ENCODE assay signal across 9 cellular contexts in the genomic region with DNA sequence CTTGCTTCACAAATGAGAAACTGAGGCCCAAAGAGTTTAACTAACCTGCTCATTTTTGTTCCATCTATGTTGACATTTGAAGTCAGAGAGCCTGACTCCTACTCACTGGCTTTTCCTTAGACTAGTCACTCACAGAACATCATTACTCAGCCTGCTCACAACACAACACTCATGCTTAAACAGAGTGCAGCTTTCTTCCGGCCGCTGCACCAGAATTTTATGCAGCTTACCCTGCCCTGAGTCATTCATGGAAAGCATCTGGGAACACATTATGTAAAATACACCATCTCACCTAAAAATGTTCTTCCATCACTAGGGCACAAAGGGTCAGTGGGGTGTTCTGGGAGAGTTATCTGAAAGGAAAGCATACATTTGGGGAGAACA.
DNase-seq lines count a peak whose midpoint lies in the region; TF ChIP-seq lines count a peak whose summit lies in the region.
"Had no signal": no experiment of that assay in that cellular context is flagged by ENCODE, and none has a peak within 500 bp of the region (broad histone marks: within the 10 kb centered on the region; RNA-seq: fewer than 3 reads in every experiment).

No MANE protein-coding gene starts in this region.

- H3K27ac ChIP-seq in RWPE1 = no peak overlapping the region
- H3K27ac ChIP-seq: VCaP had no signal

- DNase-seq in Daoy (ENCODE audit: low read depth) (peak; percentile 83), HFFc6 (peak; percentile 92), RWPE1 (ENCODE audit: low spot score) (peak; percentile 59), kidney glomerular epithelial cell (lab: John Stamatoyannopoulos, UW) (peak; percentile 88), H7 (no peak), mucosa of gallbladder (ENCODE audit: low spot score) (no peak), NCI-H2029 treated with DMSO at 0.1 percent for 48 hours (lab: John Stamatoyannopoulos, UW) (no peak)
- DNase-seq in effector CD4-positive, alpha-beta T cell = no peak

- no peak for TF ChIP-seq CTCF in HFFc6 (IDR thresholded peaks at IDR 0.05)
- TF ChIP-seq CTCF in RWPE1 (conservative IDR thresholded peaks at IDR 0.05; ENCODE audit: low read depth) = no peak

- CTCF ChIA-PET in RWPE1 (lab: Yijun Ruan, JAX) = interaction anchor here (1.1 kb wide), 1 partner anchor 306 kb away, joined by 4 read pairs; no protein-coding TSS in a partner anchor

- peaks cover 76% of the 10 kb centered on the region for H3K4me1 Mint-ChIP-seq in HFFc6 (ENCODE audit: low read depth)

- no peaks in the 10 kb centered on the region for H3K27me3 ChIP-seq in H7 (ENCODE audit: control insufficient read depth, insufficient read depth, low read length)

- no peaks in the 10 kb centered on the region for H3K27me3 Mint-ChIP-seq in HFFc6 (ENCODE audit: insufficient read depth)

- POLR2A ChIA-PET in RWPE1 (lab: Yijun Ruan, JAX; ENCODE audit: low non-redundant PET) = no interaction called here

- no peaks in the 10 kb centered on the region for H3K9me3 Mint-ChIP-seq in HFFc6

- H3K4me3 Mint-ChIP-seq in HFFc6 = peak overlapping the region; percentile 43

- no peaks in the 10 kb centered on the region for H3K36me3 ChIP-seq in H7 (replicated peaks; ENCODE audit: control insufficient read depth, insufficient read depth, low read length)

- H3K27ac Mint-ChIP-seq in HFFc6 = peak overlapping the region; percentile 58

- no peak overlapping the region for H3K4me3 ChIP-seq in H7 (ENCODE audit: insufficient read depth, low read depth, low read length)

- no peaks in the 10 kb centered on the region for H3K36me3 Mint-ChIP-seq in HFFc6 (ENCODE audit: low read depth)

Comparison
In these comparisons a context has a peak if more than half of its experiments do, and no peak if none do; other contexts are left out.
1. DNase-seq: peak in Daoy (single experiment), HFFc6 (single experiment), RWPE1 (single experiment) and kidney glomerular epithelial cell (single experiment); none in H7 (single experiment), effector CD4-positive, alpha-beta T cell (single experiment), mucosa of gallbladder (single experiment) and NCI-H2029 treated with DMSO at 0.1 percent for 48 hours (single experiment).